14 cellular contexts compared by ENCODE assay signal in genomic region chr1:243723458-243724043, GRCh38.
A peak's percentile ranks its signal among the peaks of the same experiment; 100 is the strongest.
DNase-seq lines count a peak whose midpoint lies in the region; ATAC-seq and TF ChIP-seq lines count a peak whose summit lies in the region.
"Had no signal": no experiment of that assay in that cellular context is flagged by ENCODE, and none has a peak within 500 bp of the region (broad histone marks: within the 10 kb centered on the region; RNA-seq: fewer than 3 reads in every experiment).

No MANE protein-coding gene starts in this region.

- no peak overlapping the region for H3K4me3 Mint-ChIP-seq in activated CD4-positive, alpha-beta T cell treated with anti-CD3 and anti-CD28 coated beads for 36 hours
- no peak overlapping the region for H3K4me3 Mint-ChIP-seq in activated naive CD8-positive, alpha-beta T cell treated with anti-CD3 and anti-CD28 coated beads for 36 hours
- no peak overlapping the region for H3K4me3 Mint-ChIP-seq in neural progenitor cell
- H3K4me3 Mint-ChIP-seq: activated CD8-positive, alpha-beta memory T cell treated with anti-CD3 and anti-CD28 coated beads, Interleukin-2, amount 10 ng/mL, durations not matched to agents 7 days and 5 days; naive thymus-derived CD4-positive, alpha-beta T cell had no signal

- H4K20me1 ChIP-seq in neural progenitor cell (ENCODE audit: low read depth) = no peaks in the 10 kb centered on the region

- H3F3A ChIP-seq in neural progenitor cell (ENCODE audit: low read depth) = no peaks in the 10 kb centered on the region

- no peaks in the 10 kb centered on the region for H3K4me1 ChIP-seq in neural progenitor cell

- no peaks in the 10 kb centered on the region for H3K9me3 Mint-ChIP-seq in activated CD4-positive, alpha-beta T cell treated with anti-CD3 and anti-CD28 coated beads for 36 hours (ENCODE audit: low read depth)
- no peaks in the 10 kb centered on the region for H3K9me3 Mint-ChIP-seq in activated naive CD8-positive, alpha-beta T cell treated with anti-CD3 and anti-CD28 coated beads for 36 hours
- peaks cover 3% of the 10 kb centered on the region for H3K9me3 Mint-ChIP-seq in neural progenitor cell

- H3K4me3 ChIP-seq in neural progenitor cell (no peak overlapping the region), WERI-Rb-1 (ENCODE audit: low read depth, low read length) (no peak overlapping the region)
- H3K4me3 ChIP-seq: testis had no signal

- POLR2A ChIA-PET in activated CD4-positive, alpha-beta T cell treated with anti-CD3 and anti-CD28 coated beads for 36 hours (lab: Charles Lee) = no interaction called here

- no peak for DNase-seq in activated CD4-positive, alpha-beta T cell treated with anti-CD3 and anti-CD28 coated beads for 36 hours
- no peak for DNase-seq in activated CD4-positive, alpha-beta T cell treated with anti-CD3 and anti-CD28 coated beads for 1 hour
- DNase-seq in HT1080 (ENCODE audit: low read depth) (peak; percentile 4), neural progenitor cell (ENCODE audit: low spot score) (no peak), WERI-Rb-1 (no peak)
- peak; percentile 4 for DNase-seq in activated naive CD8-positive, alpha-beta T cell treated with anti-CD3 and anti-CD28 coated beads for 36 hours
- no peak for DNase-seq in activated T-cell treated with anti-CD3 and anti-CD28 coated beads, Interleukin-2, amount 50 U/mL, for 1 hour
- DNase-seq: activated CD8-positive, alpha-beta memory T cell treated with anti-CD3 and anti-CD28 coated beads, Interleukin-2, amount 10 ng/mL, durations not matched to agents 7 days and 5 days; activated naive CD4-positive, alpha-beta T cell; effector memory CD4-positive, alpha-beta T cell; naive thymus-derived CD4-positive, alpha-beta T cell; NCI-H2227 treated with DMSO at 0.1 percent for 48 hours; testis had no signal

- H3K9me3 ChIP-seq in neural progenitor cell (ENCODE audit: low read depth) = no peaks in the 10 kb centered on the region
- H3K9me3 ChIP-seq in WERI-Rb-1 (ENCODE audit: severe bottlenecking) = no peaks in the 10 kb centered on the region
- H3K9me3 ChIP-seq: testis had no signal

- no peak for TF ChIP-seq CTCF in neural progenitor cell (IDR thresholded peaks at IDR 0.05)
- TF ChIP-seq CTCF in WERI-Rb-1 (IDR thresholded peaks at IDR 0.05; ENCODE audit: low read depth, low read length) = no peak

- H3K36me3 ChIP-seq in neural progenitor cell (no peaks in the 10 kb centered on the region), WERI-Rb-1 (no peaks in the 10 kb centered on the region)

- H3K9ac ChIP-seq in neural progenitor cell = no peak overlapping the region

- H3K4me1 Mint-ChIP-seq in activated CD4-positive, alpha-beta T cell treated with anti-CD3 and anti-CD28 coated beads for 36 hours = peaks cover 35% of the 10 kb centered on the region
- peaks cover 27% of the 10 kb centered on the region for H3K4me1 Mint-ChIP-seq in activated naive CD8-positive, alpha-beta T cell treated with anti-CD3 and anti-CD28 coated beads for 36 hours
- H3K4me1 Mint-ChIP-seq in neural progenitor cell = peaks cover 20% of the 10 kb centered on the region

- ATAC-seq in activated CD4-positive, alpha-beta T cell treated with anti-CD3 and anti-CD28 coated beads for 36 hours = peak; percentile 30
- no peak for ATAC-seq in HG02970 (IDR thresholded peaks at IDR 0.05; ENCODE audit: low FRiP score, unreplicated experiment)
- ATAC-seq: activated CD8-positive, alpha-beta memory T cell treated with anti-CD3 and anti-CD28 coated beads, Interleukin-2, amount 10 ng/mL, durations not matched to agents 7 days and 5 days; naive thymus-derived CD4-positive, alpha-beta T cell had no signal

- H3K36me3 Mint-ChIP-seq in activated CD4-positive, alpha-beta T cell treated with anti-CD3 and anti-CD28 coated beads for 36 hours (ENCODE audit: low read depth) = peaks cover 5% of the 10 kb centered on the region
- H3K36me3 Mint-ChIP-seq in activated naive CD8-positive, alpha-beta T cell treated with anti-CD3 and anti-CD28 coated beads for 36 hours = peaks cover 18% of the 10 kb centered on the region
- H3K36me3 Mint-ChIP-seq in neural progenitor cell = peaks cover 10% of the 10 kb centered on the region

- H3K27me3 Mint-ChIP-seq in activated CD4-positive, alpha-beta T cell treated with anti-CD3 and anti-CD28 coated beads for 36 hours = no peaks in the 10 kb centered on the region
- H3K27me3 Mint-ChIP-seq in activated naive CD8-positive, alpha-beta T cell treated with anti-CD3 and anti-CD28 coated beads for 36 hours = no peaks in the 10 kb centered on the region
- H3K27me3 Mint-ChIP-seq in neural progenitor cell (ENCODE audit: insufficient read depth, low read depth) = no peaks in the 10 kb centered on the region
- H3K27me3 Mint-ChIP-seq: activated CD8-positive, alpha-beta memory T cell treated with anti-CD3 and anti-CD28 coated beads, Interleukin-2, amount 10 ng/mL, durations not matched to agents 7 days and 5 days; naive thymus-derived CD4-positive, alpha-beta T cell had no signal

- H3K79me2 ChIP-seq in neural progenitor cell (ENCODE audit: low read depth) = no peaks in the 10 kb centered on the region

- no peak overlapping the region for H3K4me2 ChIP-seq in neural progenitor cell

- intact Hi-C loops in activated CD4-positive, alpha-beta T cell treated with anti-CD3 and anti-CD28 coated beads for 36 hours (cut with DNase I, micrococcal nuclease) = no loop called here

- H3K27ac Mint-ChIP-seq in activated CD4-positive, alpha-beta T cell treated with anti-CD3 and anti-CD28 coated beads for 36 hours = no peak overlapping the region
- no peak overlapping the region for H3K27ac Mint-ChIP-seq in activated naive CD8-positive, alpha-beta T cell treated with anti-CD3 and anti-CD28 coated beads for 36 hours
- H3K27ac Mint-ChIP-seq in neural progenitor cell = peak overlapping the region; percentile 70
- H3K27ac Mint-ChIP-seq: activated CD8-positive, alpha-beta memory T cell treated with anti-CD3 and anti-CD28 coated beads, Interleukin-2, amount 10 ng/mL, durations not matched to agents 7 days and 5 days; naive thymus-derived CD4-positive, alpha-beta T cell had no signal

- H3K27ac ChIP-seq in neural progenitor cell = no peak overlapping the region
- H3K27ac ChIP-seq in WERI-Rb-1 = no peak overlapping the region
- H3K27ac ChIP-seq: testis had no signal

- no peaks in the 10 kb centered on the region for H3K27me3 ChIP-seq in neural progenitor cell
- H3K27me3 ChIP-seq in WERI-Rb-1 (ENCODE audit: insufficient read depth, low read depth, severe bottlenecking) = no peaks in the 10 kb centered on the region
- H3K27me3 ChIP-seq: testis had no signal

- H2AFZ ChIP-seq in neural progenitor cell (replicated peaks) = no peak overlapping the region

- CTCF ChIA-PET in activated CD4-positive, alpha-beta T cell treated with anti-CD3 and anti-CD28 coated beads for 36 hours (lab: Charles Lee) = no interaction called here

Comparison
In these comparisons a context has a peak if more than half of its experiments do, and no peak if none do; other contexts are left out.
1. DNase-seq: peak in HT1080 (single experiment) and activated naive CD8-positive, alpha-beta T cell treated with anti-CD3 and anti-CD28 coated beads for 36 hours (single experiment); none in activated CD4-positive, alpha-beta T cell treated with anti-CD3 and anti-CD28 coated beads for 36 hours (single experiment), activated CD4-positive, alpha-beta T cell treated with anti-CD3 and anti-CD28 coated beads for 1 hour (single experiment), neural progenitor cell (single experiment), activated T-cell treated with anti-CD3 and anti-CD28 coated beads, Interleukin-2, amount 50 U/mL, for 1 hour (single experiment) and WERI-Rb-1 (single experiment).